ENCODE assay signal across 8 cellular contexts in genomic region chr1:207750901-207751300, GRCh38. TPM values are rescaled to one million over a fixed set of nuclear protein-coding genes. Genes with fewer than 3 reads are reported as not detected.
A peak's percentile ranks its signal among the peaks of the same experiment; 100 is the strongest.
DNase-seq lines count a peak whose midpoint lies in the region; ATAC-seq, FAIRE-seq and TF ChIP-seq lines count a peak whose summit lies in the region.

No MANE protein-coding gene starts in this region.

- TF ChIP-seq CTCF in liver (IDR thresholded peaks at IDR 0.05; ENCODE audit: low read depth, low read length, missing input control) (no peak), thoracic aorta (IDR thresholded peaks at IDR 0.05) (no peak)

- ATAC-seq in activated naive CD4-positive, alpha-beta T cell treated with anti-CD3 and anti-CD28 coated beads, Interleukin-2, amount 50 U/mL, for 72 hours = no peak
- no peak for ATAC-seq in thoracic aorta (ENCODE audit: insufficient number of reproducible peaks, low FRiP score, low read depth)

- H3K9me3 Mint-ChIP-seq in activated T-cell treated with anti-CD3 and anti-CD28 coated beads, Interleukin-2, amount 50 U/mL, for 24 hours = no peaks in the 10 kb centered on the region
- no peaks in the 10 kb centered on the region for H3K9me3 Mint-ChIP-seq in activated naive CD4-positive, alpha-beta T cell treated with anti-CD3 and anti-CD28 coated beads, Interleukin-2, amount 50 U/mL, for 72 hours

- H3K36me3 ChIP-seq in liver (ENCODE audit: control insufficient read depth in 4 of 4, insufficient read depth in 3 of 4, low read depth in 1 of 4, low read length in 3 of 4) (no peaks in the 10 kb centered on the region), thoracic aorta (no peaks in the 10 kb centered on the region)

- H3K4me3 ChIP-seq in liver (ENCODE audit: low read depth in 1 of 3, low read length in 3 of 3) = peak overlapping the region; percentile 12 to 71 (median 63)
- peak overlapping the region; percentile 93 for H3K4me3 ChIP-seq in thoracic aorta

- H3K36me3 Mint-ChIP-seq in activated T-cell treated with anti-CD3 and anti-CD28 coated beads, Interleukin-2, amount 50 U/mL, for 24 hours (ENCODE audit: low read depth) = peaks cover 18% of the 10 kb centered on the region
- H3K36me3 Mint-ChIP-seq in activated naive CD4-positive, alpha-beta T cell treated with anti-CD3 and anti-CD28 coated beads, Interleukin-2, amount 50 U/mL, for 72 hours = peaks cover 7 to 18% of the 10 kb centered on the region in 2 donors

- TF ChIP-seq POLR2A in H54 (IDR thresholded peaks at IDR 0.05; ENCODE audit: low read depth, low read length) = no peak

- no peak for FAIRE-seq in H54 (lab: Jason Lieb, UNC)

- peak overlapping the region; percentile 35 to 86 for H3K9ac ChIP-seq in liver (ENCODE audit: low read depth in 1 of 2, low read length in 2 of 2)

- no peak for TF ChIP-seq RAD21 in liver (IDR thresholded peaks at IDR 0.05)

- H3K9me3 ChIP-seq in liver (ENCODE audit: control insufficient read depth in 4 of 4, low read length in 3 of 4) = no peaks in the 10 kb centered on the region
- no peaks in the 10 kb centered on the region for H3K9me3 ChIP-seq in thoracic aorta

- no peak for DNase-seq in activated T-cell treated with anti-CD3 and anti-CD28 coated beads, Interleukin-2, amount 50 U/mL, for 24 hours
- DNase-seq in activated T-cell treated with anti-CD3 and anti-CD28 coated beads for 4 hours (no peak), thoracic aorta (ENCODE audit: low spot score) (no peak), Ammon's horn (ENCODE audit: low spot score) (no peak), H54 (ENCODE audit: insufficient read length, low spot score) (no peak), HCEC 1CT (no peak)
- no peak for DNase-seq in activated naive CD4-positive, alpha-beta T cell treated with anti-CD3 and anti-CD28 coated beads, Interleukin-2, amount 50 U/mL, for 72 hours (ENCODE audit: low spot score in 2 of 2)

- peak overlapping the region; percentile 99 for H3K27ac Mint-ChIP-seq in activated T-cell treated with anti-CD3 and anti-CD28 coated beads, Interleukin-2, amount 50 U/mL, for 24 hours
- peak overlapping the region; percentile 98 for H3K27ac Mint-ChIP-seq in activated naive CD4-positive, alpha-beta T cell treated with anti-CD3 and anti-CD28 coated beads, Interleukin-2, amount 50 U/mL, for 72 hours

- no peaks in the 10 kb centered on the region for H3K27me3 Mint-ChIP-seq in activated T-cell treated with anti-CD3 and anti-CD28 coated beads, Interleukin-2, amount 50 U/mL, for 24 hours

- H3K27ac ChIP-seq in liver (ENCODE audit: low read depth in 1 of 2, low read length in 2 of 2) (peak overlapping the region; percentile 76 to 98), thoracic aorta (peak overlapping the region; percentile 93 to 97)

- peaks cover 58% of the 10 kb centered on the region for H3K4me1 Mint-ChIP-seq in activated T-cell treated with anti-CD3 and anti-CD28 coated beads, Interleukin-2, amount 50 U/mL, for 24 hours (ENCODE audit: low read depth)

- 27% methylated on average over 5 of the region's 5 CpGs for WGBS in liver

- H3K27me3 ChIP-seq in liver (ENCODE audit: control insufficient read depth in 4 of 4, insufficient read depth in 4 of 4, low read length in 3 of 4) (no peaks in the 10 kb centered on the region), thoracic aorta (replicated peaks; ENCODE audit: insufficient read depth) (no peaks in the 10 kb centered on the region)

- H3K4me1 ChIP-seq in liver (ENCODE audit: control insufficient read depth in 4 of 4, insufficient read depth in 4 of 4, low read length in 3 of 4) (peaks cover 5 to 35% (median 23%) of the 10 kb centered on the region in 4 donors), thoracic aorta (ENCODE audit: control insufficient read depth in 1 of 2, low read depth in 2 of 2) (peaks cover 13 to 48% of the 10 kb centered on the region in 2 donors)

- peak overlapping the region; percentile 99 for H3K4me3 Mint-ChIP-seq in activated T-cell treated with anti-CD3 and anti-CD28 coated beads, Interleukin-2, amount 50 U/mL, for 24 hours

TF ChIP-seq in liver, 16 proteins besides CTCF, POLR2A, EP300 and RAD21:
- TF ChIP-seq YY1 (IDR thresholded peaks at IDR 0.05) (peak; percentile 16), NR2F2 (IDR thresholded peaks at IDR 0.05) (no peak), TAF1 (conservative IDR thresholded peaks at IDR 0.05) (peak; percentile 22)
TF ChIP-seq in liver: peak in this region for 2.

RNA-seq across cellular contexts. Expression of gene CD46, which starts 1.0 kb away (rescaled TPM):
- 10 to 100 TPM; 77.5 to 92.0 TPM for total RNA-seq in activated naive CD4-positive, alpha-beta T cell treated with anti-CD3 and anti-CD28 coated beads, Interleukin-2, amount 50 U/mL, for 72 hours
- 100 to 1,000 TPM; 118 to 123 TPM for total RNA-seq in liver
- 100 to 1,000 TPM in 1 of 2 donors, 10 to 100 TPM in 1; 71.3 to 177 TPM for polyA plus RNA-seq in liver
- 100 to 1,000 TPM; 138 to 202 TPM for total RNA-seq in thoracic aorta
